Comparison of ENCODE assay signal across 1 cellular context in genomic region chr2:166000401-166000800, GRCh38.
TF ChIP-seq lines count a peak whose summit lies in the region.

No MANE protein-coding gene starts in this region.

TF ChIP-seq in WTC11, 78 proteins besides CTCF, POLR2A, EP300 and RAD21 (continued from another document):
- TF ChIP-seq AR (CRISPR knock-in tag; IDR thresholded peaks at IDR 0.05) (no peak), ELF4 (CRISPR knock-in tag; IDR thresholded peaks at IDR 0.05; ENCODE audit: low read depth) (no peak), ETV6 (CRISPR knock-in tag; IDR thresholded peaks at IDR 0.05) (no peak)
TF ChIP-seq in WTC11: peak in this region for 0.
